In the genomic region with DNA sequence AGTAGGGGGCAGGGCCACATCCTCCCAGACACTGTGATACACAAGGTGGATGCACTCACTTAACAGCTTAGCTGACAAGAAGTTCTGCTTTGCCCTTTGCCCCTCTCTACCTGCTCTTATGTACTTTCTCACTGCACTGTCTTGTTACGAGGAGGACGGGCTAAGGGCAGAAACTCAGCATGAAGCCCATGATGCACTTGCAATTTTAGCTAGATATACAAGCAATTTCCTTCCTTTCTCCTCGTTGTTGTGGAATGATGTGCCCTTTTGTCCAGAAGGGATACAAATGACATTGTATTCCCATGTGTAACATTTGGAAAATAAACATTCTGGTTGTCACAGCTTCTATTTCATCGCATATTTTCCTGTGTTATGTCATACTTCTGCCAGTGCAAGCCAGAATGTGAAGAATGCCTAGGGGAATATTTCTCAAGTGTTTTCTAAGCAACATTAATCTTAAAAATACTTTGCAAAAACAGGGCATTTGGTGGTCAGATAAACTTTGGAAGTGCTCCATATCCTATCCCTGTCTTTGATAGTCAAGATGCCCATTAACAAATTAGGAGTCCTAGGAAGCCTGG, we compare ENCODE assay signal across 11 cellular contexts. TPM values are rescaled to one million over a fixed set of nuclear protein-coding genes. Genes with fewer than 3 reads are reported as not detected.
A peak's percentile ranks its signal among the peaks of the same experiment; 100 is the strongest.
DNase-seq lines count a peak whose midpoint lies in the region; ATAC-seq and TF ChIP-seq lines count a peak whose summit lies in the region.
"Had no signal": no experiment of that assay in that cellular context is flagged by ENCODE, and none has a peak within 500 bp of the region (broad histone marks: within the 10 kb centered on the region; RNA-seq: fewer than 3 reads in every experiment).

No MANE protein-coding gene starts in this region.

- peak; percentile 34 to 55 (median 40) for ATAC-seq in heart left ventricle

- H3K27ac ChIP-seq in ascending aorta (peak overlapping the region; percentile 65 to 76), heart left ventricle (peak overlapping the region; percentile 1 to 94 (median 74)), prostate gland (peak overlapping the region; percentile 35 to 42), testis (peak overlapping the region in 1 of 2 donors; percentile 45), ovary (no peak overlapping the region)

- POLR2A ChIA-PET in activated CD4-positive, alpha-beta T cell treated with anti-CD3 and anti-CD28 coated beads, Interleukin-2, amount 10 ng/mL, durations not matched to agents 7 days and 5 days (lab: Charles Lee) = no interaction called here

- no peaks in the 10 kb centered on the region for H3K36me3 ChIP-seq in ascending aorta
- H3K36me3 ChIP-seq in heart left ventricle = no peaks in the 10 kb centered on the region
- H3K36me3 ChIP-seq in prostate gland = no peaks in the 10 kb centered on the region
- no peaks in the 10 kb centered on the region for H3K36me3 ChIP-seq in testis (ENCODE audit: low read depth, missing control alignments)
- H3K36me3 ChIP-seq in ovary = no peaks in the 10 kb centered on the region

- intact Hi-C loops in ascending aorta (cut with DNase I) (loop anchor here (5.0 kb wide), 1 partner anchor 111 kb away; no protein-coding TSS in a partner anchor), heart left ventricle (cut with DNase I) (loop anchor here in 7 of 10 donors (1.0 to 10.0 kb wide), 5 partner anchors 41 to 49 kb away; partner anchors contain the start of gene MAOA (in 4 of the 7)), prostate gland (cut with DNase I) (loop anchor here (5.0 kb wide), 1 partner anchor 41 kb away; no protein-coding TSS in a partner anchor), testis (cut with DNase I; ENCODE audit: low total_unique reads) (no loop called here), ovary (cut with DNase I) (loop anchor here in 1 of 4 donors (10.0 kb wide), 1 partner anchor 48 kb away; the partner anchor contains the start of gene MAOA)

- no peak overlapping the region for H3K4me3 Mint-ChIP-seq in activated CD4-positive, alpha-beta T cell treated with anti-CD3 and anti-CD28 coated beads, Interleukin-2, amount 10 ng/mL, durations not matched to agents 7 days and 5 days
- H3K4me3 Mint-ChIP-seq: activated CD4-positive, alpha-beta memory T cell treated with anti-CD3 and anti-CD28 coated beads for 36 hours; central memory CD8-positive, alpha-beta T cell; naive B cell had no signal

- CTCF ChIA-PET in activated CD4-positive, alpha-beta T cell treated with anti-CD3 and anti-CD28 coated beads, Interleukin-2, amount 10 ng/mL, durations not matched to agents 7 days and 5 days (lab: Charles Lee) = no interaction called here

- TF ChIP-seq POLR2A in heart left ventricle (IDR thresholded peaks at IDR 0.05) = no peak
- no peak for TF ChIP-seq POLR2A in prostate gland (IDR thresholded peaks at IDR 0.05)
- TF ChIP-seq POLR2A in testis (IDR thresholded peaks at IDR 0.05) = no peak
- no peak for TF ChIP-seq POLR2A in ovary (IDR thresholded peaks at IDR 0.05)

- peak; percentile 70 for DNase-seq in EH (ENCODE audit: low read depth)
- no peak for DNase-seq in ascending aorta (ENCODE audit: low spot score in 2 of 2)
- no peak for DNase-seq in heart left ventricle
- no peak for DNase-seq in prostate gland (ENCODE audit: low spot score)
- no peak for DNase-seq in stimulated activated CD8-positive, alpha-beta memory T cell treated with anti-CD3 and anti-CD28 coated beads, Interleukin-4, amount 100 ng/mL, for 48 hours
- no peak for DNase-seq in testis
- no peak for DNase-seq in ovary
- no peak for DNase-seq in activated CD4-positive, alpha-beta T cell treated with anti-CD3 and anti-CD28 coated beads, Interleukin-2, amount 10 ng/mL, durations not matched to agents 7 days and 5 days
- DNase-seq: activated CD4-positive, alpha-beta memory T cell treated with anti-CD3 and anti-CD28 coated beads for 36 hours; naive B cell had no signal

- no peaks in the 10 kb centered on the region for H3K9me3 Mint-ChIP-seq in activated CD4-positive, alpha-beta T cell treated with anti-CD3 and anti-CD28 coated beads, Interleukin-2, amount 10 ng/mL, durations not matched to agents 7 days and 5 days
- H3K9me3 Mint-ChIP-seq: activated CD4-positive, alpha-beta memory T cell treated with anti-CD3 and anti-CD28 coated beads for 36 hours; central memory CD8-positive, alpha-beta T cell had no signal

- 10 to 33% (median 17%) methylated on average over 4 of the region's 4 CpGs for WGBS in heart left ventricle, 4 donors
- WGBS in prostate gland = 21% methylated on average over 4 of the region's 4 CpGs
- 31 to 47% methylated on average over 4 of the region's 4 CpGs for WGBS in testis, 2 donors
- 40 to 44% (median 42%) methylated on average over 4 of the region's 4 CpGs for WGBS in ovary, 3 donors

- no peaks in the 10 kb centered on the region for H3K27me3 ChIP-seq in ascending aorta
- H3K27me3 ChIP-seq in heart left ventricle = no peaks in the 10 kb centered on the region
- H3K27me3 ChIP-seq in prostate gland (replicated peaks; ENCODE audit: insufficient read depth) = no peaks in the 10 kb centered on the region
- H3K27me3 ChIP-seq in testis = no peaks in the 10 kb centered on the region
- H3K27me3 ChIP-seq in ovary = no peaks in the 10 kb centered on the region

- TF ChIP-seq EP300 in ovary (IDR thresholded peaks at IDR 0.05) = no peak

- H3K4me1 Mint-ChIP-seq in activated CD4-positive, alpha-beta T cell treated with anti-CD3 and anti-CD28 coated beads, Interleukin-2, amount 10 ng/mL, durations not matched to agents 7 days and 5 days = no peaks in the 10 kb centered on the region
- H3K4me1 Mint-ChIP-seq: central memory CD8-positive, alpha-beta T cell; naive B cell had no signal

- peaks cover 6% of the 10 kb centered on the region for H3K27me3 Mint-ChIP-seq in activated CD4-positive, alpha-beta T cell treated with anti-CD3 and anti-CD28 coated beads, Interleukin-2, amount 10 ng/mL, durations not matched to agents 7 days and 5 days

- peaks cover 0 to 32% of the 10 kb centered on the region in 2 donors for H3K4me1 ChIP-seq in ascending aorta
- peaks cover 0 to 63% (median 18%) of the 10 kb centered on the region in 12 donors for H3K4me1 ChIP-seq in heart left ventricle
- H3K4me1 ChIP-seq in prostate gland (replicated peaks) = no peaks in the 10 kb centered on the region
- H3K4me1 ChIP-seq in testis = peaks cover 5% of the 10 kb centered on the region
- peaks cover 6% of the 10 kb centered on the region for H3K4me1 ChIP-seq in ovary (ENCODE audit: insufficient read depth)

- H3K9me3 ChIP-seq in ascending aorta (no peaks in the 10 kb centered on the region), heart left ventricle (no peaks in the 10 kb centered on the region), prostate gland (no peaks in the 10 kb centered on the region), testis (no peaks in the 10 kb centered on the region), ovary (no peaks in the 10 kb centered on the region)

- TF ChIP-seq CTCF in ascending aorta (IDR thresholded peaks at IDR 0.05) (no peak), heart left ventricle (IDR thresholded peaks at IDR 0.05) (no peak), prostate gland (IDR thresholded peaks at IDR 0.05) (no peak), testis (IDR thresholded peaks at IDR 0.05) (no peak), ovary (IDR thresholded peaks at IDR 0.05) (no peak)

- no peak overlapping the region for H3K27ac Mint-ChIP-seq in activated CD4-positive, alpha-beta T cell treated with anti-CD3 and anti-CD28 coated beads, Interleukin-2, amount 10 ng/mL, durations not matched to agents 7 days and 5 days
- H3K27ac Mint-ChIP-seq: activated CD4-positive, alpha-beta memory T cell treated with anti-CD3 and anti-CD28 coated beads for 36 hours; naive B cell had no signal

- no peak overlapping the region for H3K4me3 ChIP-seq in ascending aorta
- no peak overlapping the region for H3K4me3 ChIP-seq in heart left ventricle
- no peak overlapping the region for H3K4me3 ChIP-seq in prostate gland
- H3K4me3 ChIP-seq in testis = no peak overlapping the region
- no peak overlapping the region for H3K4me3 ChIP-seq in ovary

- H3K36me3 Mint-ChIP-seq in activated CD4-positive, alpha-beta T cell treated with anti-CD3 and anti-CD28 coated beads, Interleukin-2, amount 10 ng/mL, durations not matched to agents 7 days and 5 days (ENCODE audit: low read depth) = no peaks in the 10 kb centered on the region
- H3K36me3 Mint-ChIP-seq: activated CD4-positive, alpha-beta memory T cell treated with anti-CD3 and anti-CD28 coated beads for 36 hours; naive B cell had no signal

RNA-seq across cellular contexts. Expression of gene MAOA, which starts 47.2 kb away (rescaled TPM):
- total RNA-seq in ascending aorta = 93.6 TPM
- 100 to 1,000 TPM in 5 of 9 donors, 10 to 100 TPM in 4; 53.5 to 320 (median 104) TPM for total RNA-seq in heart left ventricle
- 100 to 1,000 TPM in 1 of 2 donors, 10 to 100 TPM in 1; 38.2 to 104 TPM for polyA plus RNA-seq in heart left ventricle
- 100 to 1,000 TPM in 1 of 2 donors, 10 to 100 TPM in 1; 70.7 to 230 TPM for total RNA-seq in prostate gland
- 10 to 100 TPM in 1 of 2 donors, 1 to 10 TPM in 1; 6.5 to 12.3 TPM for total RNA-seq in testis
- 11.8 TPM for polyA plus RNA-seq in testis (ENCODE audit: insufficient read depth, low read depth, low replicate concordance)
- 100 to 1,000 TPM in 2 of 7 donors, 10 to 100 TPM in 5; 30.7 to 121 (median 77.4) TPM for total RNA-seq in ovary
- polyA plus RNA-seq in ovary = 10 to 100 TPM; 74.0 to 74.2 TPM
- under 1 TPM; 0.10 to 0.12 TPM for total RNA-seq in activated CD4-positive, alpha-beta T cell treated with anti-CD3 and anti-CD28 coated beads, Interleukin-2, amount 10 ng/mL, durations not matched to agents 7 days and 5 days

Comparison
In these comparisons a context has a peak if more than half of its experiments do, and no peak if none do; other contexts are left out.
1. H3K27ac ChIP-seq: peak in ascending aorta (2 of 2), heart left ventricle (12 of 12) and prostate gland (2 of 2); none in ovary (0 of 2).
2. RNA of gene MAOA, which starts 47.2 kb away (total RNA-seq): 70.7 to 230 TPM in prostate gland, 53.5 to 320 TPM in heart left ventricle, 93.6 TPM in ascending aorta (single experiment), 30.7 to 121 TPM in ovary and 6.5 to 12.3 TPM in testis; 0.10 to 0.12 TPM in activated CD4-positive, alpha-beta T cell treated with anti-CD3 and anti-CD28 coated beads, Interleukin-2, amount 10 ng/mL, durations not matched to agents 7 days and 5 days; every median in the first group is over 4 times any median in the second.